ENCODE assay signal across 26 cellular contexts in the genomic region with DNA sequence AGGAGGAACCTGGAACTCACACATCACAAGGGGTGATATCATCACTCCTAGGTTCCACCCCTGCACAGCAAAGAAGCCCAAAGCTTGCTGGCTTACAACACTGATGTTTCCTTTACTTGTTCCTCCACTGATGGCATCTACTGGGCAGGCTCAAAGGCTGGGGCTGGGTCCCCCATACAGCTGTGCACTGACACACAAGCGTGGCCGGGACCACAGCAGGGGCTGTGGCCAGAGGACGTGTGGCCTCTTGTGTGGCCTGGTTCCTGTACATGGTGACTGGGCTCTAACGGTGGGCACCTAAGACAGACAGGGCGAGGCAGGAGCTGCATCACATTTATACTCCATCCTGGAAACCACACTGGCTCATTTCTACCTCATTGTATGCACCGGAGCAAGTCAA.
"Had no signal": no experiment of that assay in that cellular context is flagged by ENCODE, and none has a peak within 500 bp of the region (broad histone marks: within the 10 kb centered on the region; RNA-seq: fewer than 3 reads in every experiment).

No MANE protein-coding gene starts in this region.

- ATAC-seq: effector memory CD8-positive, alpha-beta T cell; naive thymus-derived CD4-positive, alpha-beta T cell; right lobe of liver; stimulated activated naive CD8-positive, alpha-beta T cell treated with anti-CD3 and anti-CD28 coated beads, Interleukin-15, amount 100 ng/mL, for 72 hours had no signal

- H3K4me3 ChIP-seq: esophagus squamous epithelium, neural progenitor cell, ovary, right lobe of liver, smooth muscle cell, thyroid gland had no signal

- H3K4me2 ChIP-seq: neural progenitor cell, smooth muscle cell had no signal

- H3K9me3 ChIP-seq: esophagus squamous epithelium, ovary, right lobe of liver, thyroid gland had no signal

- H3K9ac ChIP-seq: neural progenitor cell had no signal

- FAIRE-seq: endometrium, keratinocyte had no signal

- H3K27me3 ChIP-seq: ovary, right lobe of liver, thyroid gland had no signal

- H3K4me1 ChIP-seq: esophagus squamous epithelium, right lobe of liver, thyroid gland had no signal

- H2AFZ ChIP-seq: neural progenitor cell had no signal

- H3K36me3 ChIP-seq: esophagus squamous epithelium, neural progenitor cell, ovary, right lobe of liver, thyroid gland had no signal

- H3K27ac ChIP-seq: esophagus squamous epithelium, neural progenitor cell, ovary, right lobe of liver, thyroid gland had no signal

- DNase-seq: cortex of kidney; effector memory CD8-positive, alpha-beta T cell; erythroblast; esophagus squamous epithelium; foreskin melanocyte; hypothalamus; immature natural killer cell; mesendoderm; midbrain; naive thymus-derived CD4-positive, alpha-beta T cell; nucleus accumbens; ovary; retina; right lobe of liver; stimulated activated CD4-positive, alpha-beta T cell treated with anti-CD3 and anti-CD28 coated beads, Interleukin-12 subunit alpha, Interleukin-12 subunit beta, amount 100 ng/mL, for 4 hours; stimulated activated CD4-positive, alpha-beta T cell treated with anti-CD3 and anti-CD28 coated beads, Interleukin-1b, Interleukin-23, amount 100 ng/mL, for 48 hours; stimulated activated CD4-positive, alpha-beta T cell treated with anti-CD3 and anti-CD28 coated beads, Interleukin-4, amount 100 ng/mL, for 1 hour; stimulated activated CD8-positive, alpha-beta memory T cell treated with anti-CD3 and anti-CD28 coated beads, Interleukin-4, amount 100 ng/mL, for 48 hours; stimulated activated naive CD4-positive, alpha-beta T cell; stimulated activated naive CD8-positive, alpha-beta T cell treated with anti-CD3 and anti-CD28 coated beads, Interleukin-15, amount 100 ng/mL, for 72 hours; thyroid gland; trophoblast cell had no signal
